Comparison of ENCODE assay signal across 2 cellular contexts in genomic region chr20:49595346-49595745, GRCh38.
TF ChIP-seq lines count a peak whose summit lies in the region.

No MANE protein-coding gene starts in this region.

TF ChIP-seq in IMR-90, 13 proteins besides CTCF, POLR2A, EP300 and RAD21:
- TF ChIP-seq SMC3 (IDR thresholded peaks at IDR 0.05; ENCODE audit: low read depth, low read length) (no peak), RFX5 (IDR thresholded peaks at IDR 0.05; ENCODE audit: low read depth, low read length) (no peak), NFE2L2 (IDR thresholded peaks at IDR 0.05; ENCODE audit: low read depth, low read length) (no peak), FOS (IDR thresholded peaks at IDR 0.05; ENCODE audit: low read depth, low read length) (no peak), RCOR1 (IDR thresholded peaks at IDR 0.05; ENCODE audit: insufficient replicate concordance, low read length) (no peak), CEBPB (IDR thresholded peaks at IDR 0.05; ENCODE audit: low read depth, low read length) (no peak), MAZ (IDR thresholded peaks at IDR 0.05; ENCODE audit: borderline replicate concordance, low read depth, low read length) (no peak)

TF ChIP-seq in SK-N-SH, 30 proteins besides CTCF, POLR2A, EP300 and RAD21:
- TF ChIP-seq NRF1 (IDR thresholded peaks at IDR 0.05; ENCODE audit: low read depth, low read length), result no peak
- TF ChIP-seq, protein P1, sequence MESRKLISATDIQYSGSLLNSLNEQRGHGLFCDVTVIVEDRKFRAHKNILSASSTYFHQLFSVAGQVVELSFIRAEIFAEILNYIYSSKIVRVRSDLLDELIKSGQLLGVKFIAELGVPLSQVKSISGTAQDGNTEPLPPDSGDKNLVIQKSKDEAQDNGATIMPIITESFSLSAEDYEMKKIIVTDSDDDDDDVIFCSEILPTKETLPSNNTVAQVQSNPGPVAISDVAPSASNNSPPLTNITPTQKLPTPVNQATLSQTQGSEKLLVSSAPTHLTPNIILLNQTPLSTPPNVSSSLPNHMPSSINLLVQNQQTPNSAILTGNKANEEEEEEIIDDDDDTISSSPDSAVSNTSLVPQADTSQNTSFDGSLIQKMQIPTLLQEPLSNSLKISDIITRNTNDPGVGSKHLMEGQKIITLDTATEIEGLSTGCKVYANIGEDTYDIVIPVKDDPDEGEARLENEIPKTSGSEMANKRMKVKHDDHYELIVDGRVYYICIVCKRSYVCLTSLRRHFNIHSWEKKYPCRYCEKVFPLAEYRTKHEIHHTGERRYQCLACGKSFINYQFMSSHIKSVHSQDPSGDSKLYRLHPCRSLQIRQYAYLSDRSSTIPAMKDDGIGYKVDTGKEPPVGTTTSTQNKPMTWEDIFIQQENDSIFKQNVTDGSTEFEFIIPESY (IDR thresholded peaks at IDR 0.05; ENCODE audit: borderline replicate concordance, low read depth), result no peak
- no peak for TF ChIP-seq TAF1 (IDR thresholded peaks at IDR 0.05; ENCODE audit: borderline replicate concordance, low read depth, low read length)
- no peak for TF ChIP-seq RXRA (IDR thresholded peaks at IDR 0.05; ENCODE audit: borderline replicate concordance, low read depth)
- no peak for TF ChIP-seq EZH2phosphoT487 (IDR thresholded peaks at IDR 0.05; ENCODE audit: borderline replicate concordance, low read depth)
- no peak for TF ChIP-seq CHD2 (IDR thresholded peaks at IDR 0.05; ENCODE audit: low read length, partially characterized antibody)
- no peak for TF ChIP-seq GATA2 (CRISPR knock-in tag; IDR thresholded peaks at IDR 0.05)
- no peak for TF ChIP-seq GABPA (IDR thresholded peaks at IDR 0.05; ENCODE audit: low read depth)
- TF ChIP-seq RFX5 (IDR thresholded peaks at IDR 0.05; ENCODE audit: low read length), result no peak
- TF ChIP-seq SIN3A (IDR thresholded peaks at IDR 0.05; ENCODE audit: borderline replicate concordance, low read depth, low read length), result no peak
- no peak for TF ChIP-seq RCOR1 (IDR thresholded peaks at IDR 0.05; ENCODE audit: low read length)
- no peak for TF ChIP-seq MAX (IDR thresholded peaks at IDR 0.05; ENCODE audit: low read depth)
- TF ChIP-seq, protein P2, sequence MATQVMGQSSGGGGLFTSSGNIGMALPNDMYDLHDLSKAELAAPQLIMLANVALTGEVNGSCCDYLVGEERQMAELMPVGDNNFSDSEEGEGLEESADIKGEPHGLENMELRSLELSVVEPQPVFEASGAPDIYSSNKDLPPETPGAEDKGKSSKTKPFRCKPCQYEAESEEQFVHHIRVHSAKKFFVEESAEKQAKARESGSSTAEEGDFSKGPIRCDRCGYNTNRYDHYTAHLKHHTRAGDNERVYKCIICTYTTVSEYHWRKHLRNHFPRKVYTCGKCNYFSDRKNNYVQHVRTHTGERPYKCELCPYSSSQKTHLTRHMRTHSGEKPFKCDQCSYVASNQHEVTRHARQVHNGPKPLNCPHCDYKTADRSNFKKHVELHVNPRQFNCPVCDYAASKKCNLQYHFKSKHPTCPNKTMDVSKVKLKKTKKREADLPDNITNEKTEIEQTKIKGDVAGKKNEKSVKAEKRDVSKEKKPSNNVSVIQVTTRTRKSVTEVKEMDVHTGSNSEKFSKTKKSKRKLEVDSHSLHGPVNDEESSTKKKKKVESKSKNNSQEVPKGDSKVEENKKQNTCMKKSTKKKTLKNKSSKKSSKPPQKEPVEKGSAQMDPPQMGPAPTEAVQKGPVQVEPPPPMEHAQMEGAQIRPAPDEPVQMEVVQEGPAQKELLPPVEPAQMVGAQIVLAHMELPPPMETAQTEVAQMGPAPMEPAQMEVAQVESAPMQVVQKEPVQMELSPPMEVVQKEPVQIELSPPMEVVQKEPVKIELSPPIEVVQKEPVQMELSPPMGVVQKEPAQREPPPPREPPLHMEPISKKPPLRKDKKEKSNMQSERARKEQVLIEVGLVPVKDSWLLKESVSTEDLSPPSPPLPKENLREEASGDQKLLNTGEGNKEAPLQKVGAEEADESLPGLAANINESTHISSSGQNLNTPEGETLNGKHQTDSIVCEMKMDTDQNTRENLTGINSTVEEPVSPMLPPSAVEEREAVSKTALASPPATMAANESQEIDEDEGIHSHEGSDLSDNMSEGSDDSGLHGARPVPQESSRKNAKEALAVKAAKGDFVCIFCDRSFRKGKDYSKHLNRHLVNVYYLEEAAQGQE (IDR thresholded peaks at IDR 0.05; ENCODE audit: low read depth, low read length), result no peak
- TF ChIP-seq MXI1 (IDR thresholded peaks at IDR 0.05; ENCODE audit: low read depth, low read length), result no peak
- TF ChIP-seq JUND (IDR thresholded peaks at IDR 0.05), result no peak
- TF ChIP-seq FOXJ3 (CRISPR knock-in tag; IDR thresholded peaks at IDR 0.05), result no peak
- TF ChIP-seq FOSL2 (IDR thresholded peaks at IDR 0.05; ENCODE audit: borderline replicate concordance, low read depth), result no peak
- TF ChIP-seq, protein P3, sequence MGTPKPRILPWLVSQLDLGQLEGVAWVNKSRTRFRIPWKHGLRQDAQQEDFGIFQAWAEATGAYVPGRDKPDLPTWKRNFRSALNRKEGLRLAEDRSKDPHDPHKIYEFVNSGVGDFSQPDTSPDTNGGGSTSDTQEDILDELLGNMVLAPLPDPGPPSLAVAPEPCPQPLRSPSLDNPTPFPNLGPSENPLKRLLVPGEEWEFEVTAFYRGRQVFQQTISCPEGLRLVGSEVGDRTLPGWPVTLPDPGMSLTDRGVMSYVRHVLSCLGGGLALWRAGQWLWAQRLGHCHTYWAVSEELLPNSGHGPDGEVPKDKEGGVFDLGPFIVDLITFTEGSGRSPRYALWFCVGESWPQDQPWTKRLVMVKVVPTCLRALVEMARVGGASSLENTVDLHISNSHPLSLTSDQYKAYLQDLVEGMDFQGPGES (IDR thresholded peaks at IDR 0.05; ENCODE audit: low read depth, low read length), result no peak
- TF ChIP-seq SMC3 (IDR thresholded peaks at IDR 0.05; ENCODE audit: low read depth, low read length), result no peak
TF ChIP-seq in SK-N-SH: peak in this region for 0.
